ENCODE assay signal across 8 cellular contexts in the genomic region with DNA sequence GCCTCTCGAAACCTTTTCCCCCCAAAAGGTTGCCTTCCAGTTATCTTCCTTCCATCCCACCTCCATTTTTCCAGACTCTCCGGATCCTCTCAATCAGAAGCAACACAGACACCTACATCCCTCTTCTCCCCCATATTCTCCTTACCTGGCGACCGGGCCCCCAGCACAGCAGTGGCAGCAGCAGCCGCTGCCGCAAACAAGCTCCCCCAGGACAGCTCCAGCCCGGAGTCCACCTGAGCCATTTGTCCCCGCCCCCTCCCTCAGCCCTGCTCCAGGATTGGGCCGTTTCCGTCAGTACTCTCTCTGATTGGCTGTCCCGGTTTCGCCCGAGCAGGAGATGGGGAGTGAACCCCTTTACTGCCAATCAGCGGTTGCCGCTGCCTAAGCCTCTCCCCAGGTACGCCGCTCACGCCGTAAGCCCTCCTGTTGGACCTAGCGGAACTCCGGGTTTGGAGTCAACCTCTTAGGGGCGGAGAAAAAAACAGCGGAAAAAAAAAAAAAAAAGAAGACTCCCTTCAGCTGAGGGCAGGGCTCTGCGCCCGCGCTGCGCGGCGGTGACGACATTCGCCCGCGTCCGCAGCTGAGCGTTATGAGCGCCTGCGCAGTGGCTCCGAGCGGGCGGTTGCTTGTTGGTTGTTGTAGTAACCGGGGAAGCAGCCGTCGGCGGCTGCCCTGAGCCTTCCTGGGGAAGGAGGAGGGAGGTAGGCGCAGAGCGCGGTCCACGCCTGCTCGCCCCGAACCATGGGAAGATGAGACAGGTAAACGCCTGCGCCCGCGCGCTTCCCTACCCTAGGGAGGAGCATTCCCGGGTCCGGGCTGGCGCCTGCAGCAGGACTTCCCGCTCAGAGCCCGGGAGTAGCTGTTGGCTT. TPM values are rescaled to one million over a fixed set of nuclear protein-coding genes. Genes with fewer than 3 reads are reported as not detected.
DNase-seq lines count a peak whose midpoint lies in the region; ATAC-seq, FAIRE-seq and TF ChIP-seq lines count a peak whose summit lies in the region.

ERG28 (minus strand) TSS at position 247 of the 869 bp plus-strand sequence. CDS start 3,374 bp downstream, outside the sequence.
A gene with protein sequence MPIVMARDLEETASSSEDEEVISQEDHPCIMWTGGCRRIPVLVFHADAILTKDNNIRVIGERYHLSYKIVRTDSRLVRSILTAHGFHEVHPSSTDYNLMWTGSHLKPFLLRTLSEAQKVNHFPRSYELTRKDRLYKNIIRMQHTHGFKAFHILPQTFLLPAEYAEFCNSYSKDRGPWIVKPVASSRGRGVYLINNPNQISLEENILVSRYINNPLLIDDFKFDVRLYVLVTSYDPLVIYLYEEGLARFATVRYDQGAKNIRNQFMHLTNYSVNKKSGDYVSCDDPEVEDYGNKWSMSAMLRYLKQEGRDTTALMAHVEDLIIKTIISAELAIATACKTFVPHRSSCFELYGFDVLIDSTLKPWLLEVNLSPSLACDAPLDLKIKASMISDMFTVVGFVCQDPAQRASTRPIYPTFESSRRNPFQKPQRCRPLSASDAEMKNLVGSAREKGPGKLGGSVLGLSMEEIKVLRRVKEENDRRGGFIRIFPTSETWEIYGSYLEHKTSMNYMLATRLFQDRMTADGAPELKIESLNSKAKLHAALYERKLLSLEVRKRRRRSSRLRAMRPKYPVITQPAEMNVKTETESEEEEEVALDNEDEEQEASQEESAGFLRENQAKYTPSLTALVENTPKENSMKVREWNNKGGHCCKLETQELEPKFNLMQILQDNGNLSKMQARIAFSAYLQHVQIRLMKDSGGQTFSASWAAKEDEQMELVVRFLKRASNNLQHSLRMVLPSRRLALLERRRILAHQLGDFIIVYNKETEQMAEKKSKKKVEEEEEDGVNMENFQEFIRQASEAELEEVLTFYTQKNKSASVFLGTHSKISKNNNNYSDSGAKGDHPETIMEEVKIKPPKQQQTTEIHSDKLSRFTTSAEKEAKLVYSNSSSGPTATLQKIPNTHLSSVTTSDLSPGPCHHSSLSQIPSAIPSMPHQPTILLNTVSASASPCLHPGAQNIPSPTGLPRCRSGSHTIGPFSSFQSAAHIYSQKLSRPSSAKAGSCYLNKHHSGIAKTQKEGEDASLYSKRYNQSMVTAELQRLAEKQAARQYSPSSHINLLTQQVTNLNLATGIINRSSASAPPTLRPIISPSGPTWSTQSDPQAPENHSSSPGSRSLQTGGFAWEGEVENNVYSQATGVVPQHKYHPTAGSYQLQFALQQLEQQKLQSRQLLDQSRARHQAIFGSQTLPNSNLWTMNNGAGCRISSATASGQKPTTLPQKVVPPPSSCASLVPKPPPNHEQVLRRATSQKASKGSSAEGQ (N-terminal part only) (plus strand): TSS at position 617 of the 869 bp plus-strand sequence. CDS start 1,904 bp downstream, outside the sequence.

- H3K4me2 ChIP-seq in OCI-LY7 (ENCODE audit: low read length) (peak within 1 kb of the TSS; percentile 97), endothelial cell of umbilical vein (ENCODE audit: insufficient read depth, low read length) (peak within 1 kb of the TSS; percentile 92)

- H3K27me3 ChIP-seq in endothelial cell of umbilical vein (ENCODE audit: control insufficient read depth in 2 of 2, insufficient read depth in 2 of 2, low read length in 2 of 2): no peaks in the 10 kb centered on the region

- no peak for TF ChIP-seq POLR2A in endothelial cell of umbilical vein (IDR thresholded peaks at IDR 0.05; ENCODE audit: low read depth, low read length)

- intact Hi-C loops in OCI-LY7 (cut with micrococcal nuclease; ENCODE audit: unreplicated experiment) (no loop called here), endothelial cell of umbilical vein (cut with micrococcal nuclease) (loop anchor here (2.0 to 5.0 kb wide), 2 partner anchors 322 to 491 kb away; partner anchors contain the start of gene GPATCH2L)

- BruUV-seq in OCI-LY7 (replicated peaks; lab: Mats Ljungman, UMichigan) (no TSS peak), endothelial cell of umbilical vein (replicated peaks; lab: Mats Ljungman, UMichigan) (no TSS peak)

- dilution Hi-C loops in endothelial cell of umbilical vein (cut with MboI; ENCODE audit: extremely low pct_ligation_motif_present, low sequenced_read_pairs): no loop called here

- no peak for FAIRE-seq in D721Med (lab: Jason Lieb, UNC)
- peak; percentile 93 for FAIRE-seq in endothelial cell of umbilical vein (lab: Jason Lieb, UNC)

- TF ChIP-seq CTCF in D721Med (IDR thresholded peaks at IDR 0.05; ENCODE audit: insufficient read depth, missing control alignments) (no peak), OCI-LY7 (conservative IDR thresholded peaks at IDR 0.05; ENCODE audit: low read length) (no peak), endothelial cell of umbilical vein (IDR thresholded peaks at IDR 0.05; ENCODE audit: extremely low read depth in 1 of 2, insufficient read depth in 1 of 2, low read depth in 1 of 2, low read length in 2 of 2) (no peak)

- H4K20me1 ChIP-seq in OCI-LY7 (ENCODE audit: insufficient read depth, low read length): no peaks in the 10 kb centered on the region
- no peaks in the 10 kb centered on the region for H4K20me1 ChIP-seq in endothelial cell of umbilical vein (replicated peaks; ENCODE audit: control insufficient read depth, extremely low read depth, insufficient read depth, low read length)

- H3K9ac ChIP-seq in endothelial cell of umbilical vein (replicated peaks; ENCODE audit: extremely low read depth, insufficient read depth, low read length): peak within 1 kb of the TSS; percentile 92

- H3K36me3 ChIP-seq in OCI-LY7 (ENCODE audit: insufficient read depth, low read length): peaks cover 29% of the 10 kb centered on the region
- H3K36me3 ChIP-seq in endothelial cell of umbilical vein (ENCODE audit: control insufficient read depth in 2 of 2, extremely low read depth in 1 of 2, insufficient read depth in 2 of 2, low read length in 2 of 2): peaks cover 2 to 4% of the 10 kb centered on the region in 2 experiments

- H2AFZ ChIP-seq in OCI-LY7 (ENCODE audit: low read length) (peak within 1 kb of the TSS; percentile 97), endothelial cell of umbilical vein (ENCODE audit: low read depth, low read length) (peak within 1 kb of the TSS; percentile 85)

- H3K4me1 ChIP-seq in OCI-LY7 (ENCODE audit: insufficient read depth, low read length, poor library complexity, severe bottlenecking): peaks cover 18% of the 10 kb centered on the region
- peaks cover 36% of the 10 kb centered on the region for H3K4me1 ChIP-seq in endothelial cell of umbilical vein (ENCODE audit: control insufficient read depth, extremely low read depth, insufficient read depth, low read length)

- H3K4me3 ChIP-seq in OCI-LY7 (ENCODE audit: low read depth, low read length, poor library complexity, severe bottlenecking): peak within 1 kb of the TSS; percentile 95
- H3K4me3 ChIP-seq in endothelial cell of umbilical vein (replicated peaks in 1 of 3; ENCODE audit: insufficient read depth in 1 of 3, low read depth in 1 of 3, low read length in 3 of 3): peak within 1 kb of the TSS; percentile 84 to 99 (median 97)

- DNase-seq in D721Med (ENCODE audit: insufficient read length, low spot score): peak; percentile 97
- peak; percentile 87 for DNase-seq in HuH-7.5 (ENCODE audit: low spot score)
- DNase-seq in OCI-LY7 (ENCODE audit: low spot score): peak; percentile 98
- peak; percentile 92 for DNase-seq in activated T-cell treated with anti-CD3 and anti-CD28 coated beads for 1 hour (ENCODE audit: low read depth)
- DNase-seq in endothelial cell of umbilical vein (ENCODE audit: low read depth, low spot score): peak; percentile 98
- DNase-seq in midbrain (lab: John Stamatoyannopoulos, UW): peak; percentile 99
- DNase-seq in stimulated activated CD8-positive, alpha-beta memory T cell treated with anti-CD3 and anti-CD28 coated beads, Interleukin-2, amount 100 ng/mL, for 1 hour (ENCODE audit: low read depth in 2 of 2): peak; percentile 91 to 92

- H3K9me3 ChIP-seq in OCI-LY7 (ENCODE audit: low read length) (no peaks in the 10 kb centered on the region), endothelial cell of umbilical vein (replicated peaks; ENCODE audit: control insufficient read depth, insufficient read depth, low read length) (no peaks in the 10 kb centered on the region)

- no peaks in the 10 kb centered on the region for H3K9me2 ChIP-seq in OCI-LY7 (ENCODE audit: insufficient read depth, low read length)

- peak; percentile 93 for ATAC-seq in GM21526 (IDR thresholded peaks at IDR 0.05; ENCODE audit: low FRiP score, unreplicated experiment)

- POLR2A ChIA-PET in OCI-LY7 (lab: Charles Lee) (interaction anchor here (0.6 to 2.1 kb wide), 15 partner anchors 10 to 1061 kb away, joined by 3 to 8 read pairs (median 3); no protein-coding TSS in a partner anchor), endothelial cell of umbilical vein (lab: Charles Lee) (interaction anchor here (0.6 to 1.2 kb wide), 3 partner anchors 54 to 826 kb away, joined by 3 to 4 read pairs (median 3); no protein-coding TSS in a partner anchor)

- peaks cover 27% of the 10 kb centered on the region; the same call in 1 of the 2 replicates for H3K79me2 ChIP-seq in OCI-LY7 (ENCODE audit: insufficient read depth, low read depth, low read length)
- peaks cover 54% of the 10 kb centered on the region for H3K79me2 ChIP-seq in endothelial cell of umbilical vein (ENCODE audit: control insufficient read depth, insufficient read depth, low read length)

- no peaks in the 10 kb centered on the region for H3K9me1 ChIP-seq in endothelial cell of umbilical vein (replicated peaks; ENCODE audit: control insufficient read depth, extremely low read depth, insufficient read depth, low read length)

- CTCF ChIA-PET in OCI-LY7 (lab: Charles Lee; ENCODE audit: unreplicated experiment): interaction anchor here (0.6 to 1.0 kb wide), 2 partner anchors 13 to 24 kb away, joined by 3 read pairs; no protein-coding TSS in a partner anchor
- CTCF ChIA-PET in endothelial cell of umbilical vein (lab: Charles Lee): interaction anchor here (0.6 to 2.4 kb wide), 8 partner anchors 48 to 715 kb away, joined by 3 to 25 read pairs (median 4); partner anchors contain the start of gene FLVCR2

- H3K27ac ChIP-seq in OCI-LY7 (ENCODE audit: low read depth, low read length, poor library complexity, severe bottlenecking) (peak within 1 kb of the TSS; percentile 56), endothelial cell of umbilical vein (ENCODE audit: insufficient read depth, low read depth, low read length) (peak within 1 kb of the TSS; percentile 71)

RNA-seq across cellular contexts. Expression of gene ERG28, which starts in this region (rescaled TPM):
- total RNA-seq in OCI-LY7 (2014; rRNA removed; shearing (Covaris generic)): 9.8 and 10.6 TPM in 2 replicates
- total RNA-seq in OCI-LY7 (2022): 22.8 and 24.0 TPM in 2 replicates
- total RNA-seq in endothelial cell of umbilical vein: 31.4 and 31.9 TPM in 2 replicates
- polyA plus RNA-seq in endothelial cell of umbilical vein: 46.0 and 49.6 TPM in 2 replicates
- polyA plus RNA-seq in endothelial cell of umbilical vein (2011; cell fraction: cytosol; rRNA removed): 33.7 and 39.4 TPM in 2 replicates
- 9.6 and 9.7 TPM in 2 replicates for polyA plus RNA-seq in endothelial cell of umbilical vein (2011; cell fraction: nucleus; rRNA removed)
- polyA plus RNA-seq in endothelial cell of umbilical vein (2012): 17.7 and 21.3 TPM in 2 replicates
- 22.1 and 24.0 TPM in 2 replicates for polyA minus RNA-seq in endothelial cell of umbilical vein
- polyA minus RNA-seq in endothelial cell of umbilical vein (2011; cell fraction: cytosol; rRNA and poly(A)+ RNA removed): 8.2 TPM
- 3.3 and 4.0 TPM in 2 replicates for polyA minus RNA-seq in endothelial cell of umbilical vein (2011; cell fraction: nucleus; rRNA and poly(A)+ RNA removed)

RNA-seq across cellular contexts. Expression of the second gene that starts in this region (rescaled TPM):
- 34.3 and 37.4 TPM in 2 replicates for total RNA-seq in OCI-LY7 (2014; rRNA removed; shearing (Covaris generic))
- 52.7 and 55.6 TPM in 2 replicates for total RNA-seq in OCI-LY7 (2022)
- total RNA-seq in endothelial cell of umbilical vein: 70.0 and 93.6 TPM in 2 replicates
- 29.3 and 33.2 TPM in 2 replicates for polyA plus RNA-seq in endothelial cell of umbilical vein
- polyA plus RNA-seq in endothelial cell of umbilical vein (2011; cell fraction: cytosol; rRNA removed): 32.4 and 35.9 TPM in 2 replicates
- polyA plus RNA-seq in endothelial cell of umbilical vein (2011; cell fraction: nucleus; rRNA removed): 60.3 and 67.3 TPM in 2 replicates
- 35.4 and 50.2 TPM in 2 replicates for polyA plus RNA-seq in endothelial cell of umbilical vein (2012)
- polyA minus RNA-seq in endothelial cell of umbilical vein: 114 TPM in 2 replicates
- polyA minus RNA-seq in endothelial cell of umbilical vein (2011; cell fraction: cytosol; rRNA and poly(A)+ RNA removed): 31.9 TPM
- polyA minus RNA-seq in endothelial cell of umbilical vein (2011; cell fraction: nucleus; rRNA and poly(A)+ RNA removed): 152 and 270 TPM in 2 replicates

Comparison
In these comparisons a context has a peak if more than half of its experiments do, and no peak if none do; other contexts are left out.
1. Peak in every context shown above with its lines: DNase-seq, ATAC-seq, H3K4me3 ChIP-seq and H3K27ac ChIP-seq.